In the genomic region with DNA sequence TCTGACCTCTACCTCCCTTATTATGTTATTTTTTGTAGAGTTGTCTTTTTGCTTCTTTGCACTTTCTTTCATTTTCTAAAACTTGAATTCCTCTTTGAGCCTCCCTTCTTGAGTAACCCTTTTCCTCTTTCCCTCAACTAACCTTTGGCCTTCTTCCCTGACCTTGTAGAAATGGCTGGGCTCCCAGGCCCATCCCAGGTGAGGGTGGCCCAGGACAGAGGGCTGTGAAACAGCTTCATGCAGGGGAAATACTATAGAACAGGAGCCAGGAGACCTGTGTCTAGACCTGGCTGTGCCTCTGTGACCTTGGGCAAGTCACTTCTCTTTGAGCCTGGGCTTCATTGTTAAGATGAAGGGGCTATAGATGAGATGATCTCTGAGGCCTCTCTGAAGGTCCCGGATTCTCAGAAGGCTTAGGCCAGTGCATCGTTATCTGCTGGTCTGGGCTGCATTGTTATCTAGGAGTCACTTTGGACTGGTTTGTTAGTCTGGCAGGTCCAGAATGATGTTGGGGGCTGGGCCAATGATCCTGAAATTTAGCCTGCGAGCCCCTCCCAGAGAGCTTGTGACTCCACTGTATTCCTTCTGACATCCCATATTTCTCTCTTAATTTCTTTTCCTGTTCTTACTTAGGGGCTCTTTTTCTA, we compare ENCODE assay signal across 11 cellular contexts. TPM values are rescaled to one million over a fixed set of nuclear protein-coding genes. Genes with fewer than 3 reads are reported as not detected.
DNase-seq lines count a peak whose midpoint lies in the region; ATAC-seq, FAIRE-seq and TF ChIP-seq lines count a peak whose summit lies in the region.
"Had no signal": no experiment of that assay in that cellular context is flagged by ENCODE, and none has a peak within 500 bp of the region (broad histone marks: within the 10 kb centered on the region; RNA-seq: fewer than 3 reads in every experiment).

No MANE protein-coding gene starts in this region.

- H3K9me3 ChIP-seq in A549: no peaks in the 10 kb centered on the region
- no peaks in the 10 kb centered on the region for H3K9me3 ChIP-seq in IMR-90 (ENCODE audit: control insufficient read depth, insufficient read depth, low read length)
- no peaks in the 10 kb centered on the region for H3K9me3 ChIP-seq in colonic mucosa

- H3K9me3 Mint-ChIP-seq in naive B cell: no peaks in the 10 kb centered on the region

- H2AK9ac ChIP-seq in IMR-90 (replicated peaks; ENCODE audit: low read depth, low read length, poor library complexity): no peak overlapping the region

- H3K9ac ChIP-seq in IMR-90 (ENCODE audit: low read depth, low read length) (peak overlapping the region; percentile 76), colonic mucosa (ENCODE audit: low read depth in 2 of 2, low read length in 2 of 2) (peak overlapping the region; percentile 84 to 97)

- peak overlapping the region; percentile 74 for H3K4me2 ChIP-seq in A549
- H3K4me2 ChIP-seq in IMR-90 (ENCODE audit: low read depth, low read length): peak overlapping the region; percentile 98

- H3K36me3 ChIP-seq in IMR-90 (ENCODE audit: control insufficient read depth, insufficient read depth, low read length) (peaks cover 17% of the 10 kb centered on the region), colonic mucosa (no peaks in the 10 kb centered on the region)

- H3K23ac ChIP-seq in IMR-90 (ENCODE audit: low read depth, low read length): peak overlapping the region; percentile 96

- H3K27me3 ChIP-seq in IMR-90 (ENCODE audit: control insufficient read depth, insufficient read depth, low read length) (no peaks in the 10 kb centered on the region), colonic mucosa (no peaks in the 10 kb centered on the region)

- DNase-seq in A549 (ENCODE audit: low read depth in 1 of 2, low spot score in 1 of 2) (no peak), IMR-90 (no peak), colonic mucosa (no peak), naive B cell (no peak), cerebellar cortex (ENCODE audit: low spot score) (no peak), MV-4-11 (lab: John Stamatoyannopoulos, UW) (no peak)
- DNase-seq: foreskin melanocyte, SHP77 had no signal

- dilution Hi-C loops in IMR-90 (cut with HindIII; ENCODE audit: low sequenced_read_pairs, unreplicated experiment): no loop called here

- peak overlapping the region; percentile 91; the same call in 1 of the 2 replicates for H3K14ac ChIP-seq in IMR-90 (replicated peaks; ENCODE audit: low read depth, low read length)

- H3K4me1 ChIP-seq in A549: peaks cover 62% of the 10 kb centered on the region
- H3K4me1 ChIP-seq in IMR-90 (ENCODE audit: control insufficient read depth, insufficient read depth, low read length): peaks cover 29% of the 10 kb centered on the region
- H3K4me1 ChIP-seq in colonic mucosa: peaks cover 18% of the 10 kb centered on the region

- no peak overlapping the region for H4K5ac ChIP-seq in IMR-90 (ENCODE audit: low read depth, low read length)

- no peak for TF ChIP-seq CTCF in A549 (IDR thresholded peaks at IDR 0.05)
- no peak for TF ChIP-seq CTCF in IMR-90 (conservative IDR thresholded peaks at IDR 0.05; ENCODE audit: low read depth, low read length)
- TF ChIP-seq CTCF in colonic mucosa (IDR thresholded peaks at IDR 0.05): no peak

- TF ChIP-seq RAD21 in A549 (conservative IDR thresholded peaks at IDR 0.05 in 1 of 2, IDR thresholded peaks at IDR 0.05 in 1 of 2) (no peak), IMR-90 (IDR thresholded peaks at IDR 0.05; ENCODE audit: low read length) (no peak)

- H2BK20ac ChIP-seq in IMR-90 (ENCODE audit: low read depth, low read length): no peak overlapping the region

- no peaks in the 10 kb centered on the region for H3K27me3 Mint-ChIP-seq in naive B cell

- no peak overlapping the region for H2BK15ac ChIP-seq in IMR-90 (ENCODE audit: low read depth, low read length)

- intact Hi-C loops in IMR-90 (cut with micrococcal nuclease) (no loop called here), colonic mucosa (cut with DNase I) (no loop called here)

- no peak overlapping the region for H2BK120ac ChIP-seq in IMR-90 (ENCODE audit: low read depth, low read length)

- no peak for FAIRE-seq in A549 (lab: Jason Lieb, UNC)
- FAIRE-seq: G401.6 had no signal

- TF ChIP-seq EP300 in A549 (IDR thresholded peaks at IDR 0.05): no peak

- H4K91ac ChIP-seq in IMR-90 (ENCODE audit: insufficient read depth, low read depth, low read length): no peak overlapping the region

- H2AFZ ChIP-seq in IMR-90 (replicated peaks; ENCODE audit: low read length, poor library complexity): no peak overlapping the region

- CTCF ChIA-PET in A549 (lab: Yijun Ruan, JAX): interaction anchor here (1.1 to 18.2 kb wide), 6 partner anchors 12 to 60 kb away, joined by 3 to 370 read pairs (median 8); a partner anchor contains a TSS
- CTCF ChIA-PET in IMR-90 (lab: Yijun Ruan, JAX): no interaction called here

- peak overlapping the region; percentile 16; the same call in 1 of the 2 replicates for H3K56ac ChIP-seq in IMR-90 (ENCODE audit: extremely low read depth, insufficient read depth, low read length)

- peaks cover 12% of the 10 kb centered on the region for H3K9me1 ChIP-seq in IMR-90 (ENCODE audit: insufficient read depth, low read length)

- H3K18ac ChIP-seq in IMR-90 (ENCODE audit: low read depth, low read length): no peak overlapping the region

- POLR2A ChIA-PET in A549 (lab: Yijun Ruan, JAX) (interaction anchor here (1.7 to 2.1 kb wide), 2 partner anchors 8 to 14 kb away, joined by 5 to 9 read pairs; a partner anchor contains a TSS), IMR-90 (lab: Charles Lee; ENCODE audit: unreplicated experiment) (no interaction called here)

- H3K27ac ChIP-seq in A549: peak overlapping the region in 1 of 2 experiments; percentile 100; a peak in 2 of 6 replicates
- H3K27ac ChIP-seq in IMR-90 (ENCODE audit: insufficient read depth, low read length): no peak overlapping the region
- no peak overlapping the region for H3K27ac ChIP-seq in colonic mucosa

- peak overlapping the region; percentile 72 to 96 (median 87) for H3K4me3 Mint-ChIP-seq in naive B cell

- no peak overlapping the region for H2AK5ac ChIP-seq in IMR-90 (ENCODE audit: low read depth, low read length)

- ATAC-seq in A549 (no peak), IMR-90 (ENCODE audit: low read depth) (no peak), naive B cell (ENCODE audit: low read depth in 2 of 2) (no peak), GM18520 (IDR thresholded peaks at IDR 0.05; ENCODE audit: unreplicated experiment) (no peak), HG02588 (IDR thresholded peaks at IDR 0.05; ENCODE audit: unreplicated experiment) (no peak)

- no peak overlapping the region for H3K4ac ChIP-seq in IMR-90 (ENCODE audit: low read depth, low read length)

- H3K27ac Mint-ChIP-seq in naive B cell: peak overlapping the region in 5 of 6 donors; percentile 28 to 95 (median 91)

- H2BK5ac ChIP-seq in IMR-90 (ENCODE audit: low read depth, low read length, poor library complexity, severe bottlenecking): no peak overlapping the region

- no TSS peak for BruUV-seq in IMR-90 (replicated peaks; lab: Mats Ljungman, UMichigan)

- H4K20me1 ChIP-seq in IMR-90 (ENCODE audit: insufficient read depth, low read length): peaks cover 58% of the 10 kb centered on the region

- no peak overlapping the region for H4K8ac ChIP-seq in IMR-90 (ENCODE audit: low read depth in 2 of 2, low read length in 2 of 2)

- no peaks in the 10 kb centered on the region for H3K36me3 Mint-ChIP-seq in naive B cell

- 94% methylated on average over 3 of the region's 3 CpGs for WGBS in A549 (ENCODE audit: missing lambda C conversion rate)
- WGBS in IMR-90 (ENCODE audit: extremely low coverage in 2 of 2, insufficient read length in 1 of 2), 2 experiments: 57% methylated on average over 1 of the region's 3 CpGs; no CpG with 5 or more reads in 1 of the 2 experiments

- no peak for TF ChIP-seq POLR2A in A549 (IDR thresholded peaks at IDR 0.05; ENCODE audit: low read length)
- no peak for TF ChIP-seq POLR2A in IMR-90 (IDR thresholded peaks at IDR 0.05; ENCODE audit: low read depth, low read length)

- H3K4me1 Mint-ChIP-seq in naive B cell: peaks cover 31 to 46% (median 38%) of the 10 kb centered on the region in 3 donors

- in situ Hi-C loops in IMR-90 (cut with MboI; ENCODE audit: low sequenced_read_pairs): no loop called here

- peaks cover 12 to 59% of the 10 kb centered on the region in 2 experiments; a peak in 3 of 4 replicates for H3K79me1 ChIP-seq in IMR-90 (ENCODE audit: low read depth in 1 of 2, low read length in 2 of 2)

- no peak overlapping the region; the same call in 2 of the 3 replicates for H3K4me3 ChIP-seq in A549
- H3K4me3 ChIP-seq in IMR-90 (ENCODE audit: insufficient read depth, low read depth, low read length): peak overlapping the region; percentile 93
- H3K4me3 ChIP-seq in colonic mucosa: no peak overlapping the region

RNA-seq across cellular contexts. Expression of a gene that starts 2.2 kb away (rescaled TPM):
- polyA plus RNA-seq in A549 (2011; rRNA removed) (11.3 and 23.1 TPM in 2 replicates), A549 (2017; fragmentation: RNase III; extraction: RNeasy Plus Mini Kit Qiagen cat#74134 plus additional on column Dnase treatment) (40.3 to 51.6 TPM (median 51.2 TPM) in 3 replicates), IMR-90 (2012; rRNA removed) (58.7 and 59.8 TPM in 2 replicates), naive B cell (ENCODE audit: low read depth in 6 of 6) (1 to 10 TPM in 3 of 6 donors, under 1 TPM in 2, not detected in 1; 0.57 to 2.2 (median 1.1) TPM)
- 26.7 and 40.3 TPM in 2 replicates for polyA plus RNA-seq in A549 (2012; cell fraction: cytosol; rRNA removed)
- 96.0 and 102 TPM in 2 replicates for polyA plus RNA-seq in A549 (2012; cell fraction: nucleus; rRNA removed)
- polyA minus RNA-seq in A549 (2011; rRNA and poly(A)+ RNA removed): 14.1 and 24.0 TPM in 2 replicates
- total RNA-seq in IMR-90 (2012; rRNA removed) (2.5 and 3.4 TPM in 2 replicates), colonic mucosa (100 to 1,000 TPM in 1 of 2 donors, 10 to 100 TPM in 1; 67.5 to 103 TPM)
- 40.9 and 41.7 TPM in 2 replicates for polyA plus RNA-seq in IMR-90 (2012; cell fraction: cytosol; rRNA removed)
- polyA plus RNA-seq in IMR-90 (2012; cell fraction: nucleus; rRNA removed; ENCODE audit: low replicate concordance): 106 and 200 TPM in 2 replicates

RNA-seq across cellular contexts. Expression of a gene that starts 13.7 kb away (rescaled TPM):
- polyA plus RNA-seq in A549 (2011; rRNA removed) (not detected in 2 replicates), A549 (2017; fragmentation: RNase III; extraction: RNeasy Plus Mini Kit Qiagen cat#74134 plus additional on column Dnase treatment) (not detected in 3 replicates), IMR-90 (2012; rRNA removed) (not detected in 2 replicates), naive B cell (ENCODE audit: low read depth in 6 of 6) (not detected)
- not detected in 2 replicates for polyA plus RNA-seq in A549 (2012; cell fraction: cytosol; rRNA removed)
- not detected in 2 replicates for polyA plus RNA-seq in A549 (2012; cell fraction: nucleus; rRNA removed)
- polyA minus RNA-seq in A549 (2011; rRNA and poly(A)+ RNA removed): not detected in 2 replicates
- total RNA-seq in IMR-90 (2012; rRNA removed) (not detected in 2 replicates), colonic mucosa (not detected)
- not detected in 2 replicates for polyA plus RNA-seq in IMR-90 (2012; cell fraction: cytosol; rRNA removed)
- polyA plus RNA-seq in IMR-90 (2012; cell fraction: nucleus; rRNA removed; ENCODE audit: low replicate concordance): not detected in 2 replicates

RNA-seq across cellular contexts. Expression of a gene that starts 13.9 kb away (rescaled TPM):
- polyA plus RNA-seq in A549 (2011; rRNA removed) (466 and 493 TPM in 2 replicates), A549 (2017; fragmentation: RNase III; extraction: RNeasy Plus Mini Kit Qiagen cat#74134 plus additional on column Dnase treatment) (224 to 273 TPM (median 261 TPM) in 3 replicates), IMR-90 (2012; rRNA removed) (530 and 703 TPM in 2 replicates), naive B cell (ENCODE audit: low read depth in 6 of 6) (100 to 1,000 TPM; 126 to 211 (median 194) TPM)
- 958 and 1,062 TPM in 2 replicates for polyA plus RNA-seq in A549 (2012; cell fraction: cytosol; rRNA removed)
- polyA plus RNA-seq in A549 (2012; cell fraction: nucleus; rRNA removed): 535 and 597 TPM in 2 replicates
- 98.2 and 108 TPM in 2 replicates for polyA minus RNA-seq in A549 (2011; rRNA and poly(A)+ RNA removed)
- total RNA-seq in IMR-90 (2012; rRNA removed) (197 and 238 TPM in 2 replicates), colonic mucosa (100 to 1,000 TPM; 114 to 206 TPM)
- 1,066 and 1,272 TPM in 2 replicates for polyA plus RNA-seq in IMR-90 (2012; cell fraction: cytosol; rRNA removed)
- polyA plus RNA-seq in IMR-90 (2012; cell fraction: nucleus; rRNA removed; ENCODE audit: low replicate concordance): 218 and 334 TPM in 2 replicates

RNA-seq across cellular contexts. Expression of a gene that starts 15.5 kb away (rescaled TPM):
- 26.2 and 45.1 TPM in 2 replicates for polyA plus RNA-seq in A549 (2011; rRNA removed)
- polyA plus RNA-seq in A549 (2012; cell fraction: cytosol; rRNA removed): 38.3 and 43.1 TPM in 2 replicates
- polyA plus RNA-seq in A549 (2012; cell fraction: nucleus; rRNA removed): 103 and 139 TPM in 2 replicates
- polyA plus RNA-seq in A549 (2017; fragmentation: RNase III; extraction: RNeasy Plus Mini Kit Qiagen cat#74134 plus additional on column Dnase treatment): 31.0 to 38.6 TPM (median 31.6 TPM) in 3 replicates
- polyA minus RNA-seq in A549 (2011; rRNA and poly(A)+ RNA removed): 20.9 and 25.3 TPM in 2 replicates
- 20.8 and 28.3 TPM in 2 replicates for total RNA-seq in IMR-90 (2012; rRNA removed)
- 81.5 and 92.8 TPM in 2 replicates for polyA plus RNA-seq in IMR-90 (2012; rRNA removed)
- polyA plus RNA-seq in IMR-90 (2012; cell fraction: cytosol; rRNA removed): 71.8 and 86.4 TPM in 2 replicates
- polyA plus RNA-seq in IMR-90 (2012; cell fraction: nucleus; rRNA removed; ENCODE audit: low replicate concordance): 275 and 368 TPM in 2 replicates
- 10 to 100 TPM in 1 of 2 donors, 1 to 10 TPM in 1; 7.6 to 15.7 TPM for total RNA-seq in colonic mucosa
- 1 to 10 TPM; 3.8 to 8.4 (median 5.9) TPM for polyA plus RNA-seq in naive B cell (ENCODE audit: low read depth in 6 of 6)

RNA-seq across cellular contexts. Expression of a gene that starts 21.2 kb away (rescaled TPM):
- polyA plus RNA-seq in A549 (2011; rRNA removed): 18.9 and 29.0 TPM in 2 replicates
- 29.3 and 29.7 TPM in 2 replicates for polyA plus RNA-seq in A549 (2012; cell fraction: cytosol; rRNA removed)
- polyA plus RNA-seq in A549 (2012; cell fraction: nucleus; rRNA removed): 53.2 and 54.2 TPM in 2 replicates
- polyA plus RNA-seq in A549 (2017; fragmentation: RNase III; extraction: RNeasy Plus Mini Kit Qiagen cat#74134 plus additional on column Dnase treatment): 14.2 to 17.1 TPM (median 15.1 TPM) in 3 replicates
- 17.7 and 25.4 TPM in 2 replicates for polyA minus RNA-seq in A549 (2011; rRNA and poly(A)+ RNA removed)
- total RNA-seq in IMR-90 (2012; rRNA removed): under 0.01 TPM in 1 of 2 replicates, not detected in the other
- polyA plus RNA-seq in IMR-90 (2012; rRNA removed): 0.14 TPM in 1 of 2 replicates, not detected in the other
- polyA plus RNA-seq in IMR-90 (2012; cell fraction: cytosol; rRNA removed): 0.08 TPM in 1 of 2 replicates, not detected in the other
- polyA plus RNA-seq in IMR-90 (2012; cell fraction: nucleus; rRNA removed; ENCODE audit: low replicate concordance): 0.66 and 0.67 TPM in 2 replicates
- 10 to 100 TPM; 44.8 to 48.1 TPM for total RNA-seq in colonic mucosa
- polyA plus RNA-seq in naive B cell (ENCODE audit: low read depth in 6 of 6): 1,000 to 10,000 TPM in 1 of 6 donors, 100 to 1,000 TPM in 5; 398 to 1,059 (median 612) TPM
